In the genomic region with DNA sequence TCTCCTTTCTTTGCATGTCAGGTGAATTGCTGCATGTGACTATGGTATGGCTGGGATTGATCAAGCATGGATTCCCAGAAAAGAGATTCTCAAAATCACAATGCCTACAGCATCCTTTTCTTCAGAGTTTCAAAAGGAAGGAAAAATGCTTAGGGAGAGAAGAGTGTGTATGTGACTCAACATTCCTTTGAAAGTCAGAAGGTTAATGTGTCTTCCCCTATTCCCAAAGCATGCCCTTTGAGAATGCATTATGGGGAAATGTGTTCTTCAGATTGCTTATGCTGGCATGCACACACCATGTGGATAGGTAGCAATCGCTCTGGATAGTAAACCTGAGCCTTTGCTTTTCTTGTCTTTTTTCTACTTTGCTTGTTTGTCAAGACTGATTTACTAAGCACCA, we compare ENCODE assay signal across 10 cellular contexts.
A peak's percentile ranks its signal among the peaks of the same experiment; 100 is the strongest.
DNase-seq lines count a peak whose midpoint lies in the region; ATAC-seq, FAIRE-seq and TF ChIP-seq lines count a peak whose summit lies in the region.
"Had no signal": no experiment of that assay in that cellular context is flagged by ENCODE, and none has a peak within 500 bp of the region (broad histone marks: within the 10 kb centered on the region; RNA-seq: fewer than 3 reads in every experiment).

No MANE protein-coding gene starts in this region.

- no peak for TF ChIP-seq POLR2A in endothelial cell of umbilical vein (IDR thresholded peaks at IDR 0.05; ENCODE audit: low read depth, low read length)
- TF ChIP-seq POLR2A in ovary (IDR thresholded peaks at IDR 0.05), result no peak

- peak; percentile 52 for DNase-seq in ELR (ENCODE audit: low read depth)
- peak; percentile 66 for DNase-seq in LHCN-M2 (ENCODE audit: low read depth)
- peak; percentile 40 for DNase-seq in endothelial cell of umbilical vein (ENCODE audit: low read depth, low spot score)
- no peak for DNase-seq in nephron progenitor cell
- no peak for DNase-seq in ovary
- no peak for DNase-seq in right cardiac atrium
- DNase-seq: activated T-cell treated with anti-CD3 and anti-CD28 coated beads, Interleukin-2, amount 50 U/mL, for 24 hours; NCI-H1694 treated with DMSO at 0.1 percent for 48 hours had no signal

- H3K27ac ChIP-seq in endothelial cell of umbilical vein (ENCODE audit: insufficient read depth, low read depth, low read length) (no peak overlapping the region), ovary (no peak overlapping the region), right cardiac atrium (ENCODE audit: low read length) (no peak overlapping the region)

- dilution Hi-C loops in endothelial cell of umbilical vein (cut with MboI; ENCODE audit: extremely low pct_ligation_motif_present, low sequenced_read_pairs), result no loop called here

- TF ChIP-seq CTCF in endothelial cell of umbilical vein (IDR thresholded peaks at IDR 0.05; ENCODE audit: extremely low read depth in 1 of 2, insufficient read depth in 1 of 2, low read depth in 1 of 2, low read length in 2 of 2), result no peak
- TF ChIP-seq CTCF in nephron progenitor cell (IDR thresholded peaks at IDR 0.05), result no peak
- TF ChIP-seq CTCF in ovary (IDR thresholded peaks at IDR 0.05), result no peak

- H3K79me2 ChIP-seq in endothelial cell of umbilical vein (ENCODE audit: control insufficient read depth, insufficient read depth, low read length), result no peaks in the 10 kb centered on the region

- H3K36me3 Mint-ChIP-seq in nephron progenitor cell (ENCODE audit: low read depth), result peaks cover 76% of the 10 kb centered on the region

- no TSS peak for BruUV-seq in endothelial cell of umbilical vein (replicated peaks; lab: Mats Ljungman, UMichigan)

- H3K36me3 ChIP-seq in endothelial cell of umbilical vein (ENCODE audit: control insufficient read depth in 2 of 2, extremely low read depth in 1 of 2, insufficient read depth in 2 of 2, low read length in 2 of 2), result no peaks in the 10 kb centered on the region
- H3K36me3 ChIP-seq in ovary, result no peaks in the 10 kb centered on the region

- H3K4me1 ChIP-seq in endothelial cell of umbilical vein (ENCODE audit: control insufficient read depth, extremely low read depth, insufficient read depth, low read length) (peaks cover 13% of the 10 kb centered on the region), ovary (ENCODE audit: insufficient read depth) (no peaks in the 10 kb centered on the region), right cardiac atrium (ENCODE audit: control insufficient read depth, insufficient read depth, low read length) (no peaks in the 10 kb centered on the region)

- no peak for TF ChIP-seq EP300 in ovary (IDR thresholded peaks at IDR 0.05)

- peaks cover 6% of the 10 kb centered on the region for H3K4me1 Mint-ChIP-seq in nephron progenitor cell

- no peaks in the 10 kb centered on the region for H3K9me3 Mint-ChIP-seq in nephron progenitor cell
- H3K9me3 Mint-ChIP-seq: activated T-cell treated with anti-CD3 and anti-CD28 coated beads, Interleukin-2, amount 50 U/mL, for 24 hours had no signal

- 81 to 97% (median 94%) methylated on average over 1 of the region's 1 CpG for WGBS in ovary, 3 donors
- 90% methylated on average over 1 of the region's 1 CpG for WGBS in right cardiac atrium

- H4K20me1 ChIP-seq in endothelial cell of umbilical vein (replicated peaks; ENCODE audit: control insufficient read depth, extremely low read depth, insufficient read depth, low read length), result no peaks in the 10 kb centered on the region

- no peak overlapping the region for H2AFZ ChIP-seq in endothelial cell of umbilical vein (ENCODE audit: low read depth, low read length)

- H3K9ac ChIP-seq in endothelial cell of umbilical vein (replicated peaks; ENCODE audit: extremely low read depth, insufficient read depth, low read length), result no peak overlapping the region

- no peak for ATAC-seq in HG03439 (IDR thresholded peaks at IDR 0.05; ENCODE audit: unreplicated experiment)
- ATAC-seq in GM18907 (IDR thresholded peaks at IDR 0.05; ENCODE audit: unreplicated experiment), result no peak
- no peak for ATAC-seq in right cardiac atrium

- CTCF ChIA-PET in endothelial cell of umbilical vein (lab: Charles Lee), result interaction anchor here (0.6 to 2.3 kb wide), 8 partner anchors 10 to 157 kb away, joined by 3 to 9 read pairs (median 5); no protein-coding TSS in a partner anchor

- no peak overlapping the region for H3K4me3 Mint-ChIP-seq in nephron progenitor cell
- H3K4me3 Mint-ChIP-seq: activated T-cell treated with anti-CD3 and anti-CD28 coated beads, Interleukin-2, amount 50 U/mL, for 24 hours had no signal

- POLR2A ChIA-PET in endothelial cell of umbilical vein (lab: Charles Lee), result no interaction called here

- peak overlapping the region; percentile 25 for H3K27ac Mint-ChIP-seq in nephron progenitor cell
- H3K27ac Mint-ChIP-seq: activated T-cell treated with anti-CD3 and anti-CD28 coated beads, Interleukin-2, amount 50 U/mL, for 24 hours had no signal

- intact Hi-C loops in endothelial cell of umbilical vein (cut with micrococcal nuclease), result no loop called here
- intact Hi-C loops in ovary (cut with DNase I), result no loop called here
- intact Hi-C loops in right cardiac atrium (cut with DNase I), result no loop called here

- no peak for FAIRE-seq in endothelial cell of umbilical vein (lab: Jason Lieb, UNC)

- H3K9me3 ChIP-seq in endothelial cell of umbilical vein (replicated peaks; ENCODE audit: control insufficient read depth, insufficient read depth, low read length), result no peaks in the 10 kb centered on the region
- no peaks in the 10 kb centered on the region for H3K9me3 ChIP-seq in ovary
- H3K9me3 ChIP-seq in right cardiac atrium (ENCODE audit: control insufficient read depth, low read length), result no peaks in the 10 kb centered on the region

- no peak overlapping the region for H3K4me3 ChIP-seq in endothelial cell of umbilical vein (replicated peaks in 1 of 3; ENCODE audit: insufficient read depth in 1 of 3, low read depth in 1 of 3, low read length in 3 of 3)
- H3K4me3 ChIP-seq in ovary, result no peak overlapping the region
- H3K4me3 ChIP-seq in right cardiac atrium (ENCODE audit: low read length), result no peak overlapping the region

- H3K9me1 ChIP-seq in endothelial cell of umbilical vein (replicated peaks; ENCODE audit: control insufficient read depth, extremely low read depth, insufficient read depth, low read length), result no peaks in the 10 kb centered on the region

- H3K27me3 ChIP-seq in endothelial cell of umbilical vein (ENCODE audit: control insufficient read depth in 2 of 2, insufficient read depth in 2 of 2, low read length in 2 of 2) (no peaks in the 10 kb centered on the region), ovary (no peaks in the 10 kb centered on the region), right cardiac atrium (ENCODE audit: control insufficient read depth, insufficient read depth) (no peaks in the 10 kb centered on the region)

- H3K27me3 Mint-ChIP-seq in nephron progenitor cell (ENCODE audit: low read depth, poor library complexity), result no peaks in the 10 kb centered on the region
- H3K27me3 Mint-ChIP-seq: activated T-cell treated with anti-CD3 and anti-CD28 coated beads, Interleukin-2, amount 50 U/mL, for 24 hours had no signal

- H3K4me2 ChIP-seq in endothelial cell of umbilical vein (ENCODE audit: insufficient read depth, low read length), result peak overlapping the region; percentile 37

TF ChIP-seq in endothelial cell of umbilical vein, 7 proteins besides CTCF, POLR2A, EP300 and RAD21:
- TF ChIP-seq FOS (IDR thresholded peaks at IDR 0.05; ENCODE audit: borderline replicate concordance, insufficient read depth, low read length), result no peak
- no peak for TF ChIP-seq MAX (IDR thresholded peaks at IDR 0.05; ENCODE audit: insufficient read depth, insufficient read length)
- TF ChIP-seq EZH2 (IDR thresholded peaks at IDR 0.05; ENCODE audit: borderline replicate concordance, low read depth, low read length, severe bottlenecking), result no peak
- no peak for TF ChIP-seq POLR2AphosphoS5 (IDR thresholded peaks at IDR 0.05; ENCODE audit: insufficient read depth, low read depth, low read length)
- no peak for TF ChIP-seq JUN (IDR thresholded peaks at IDR 0.05; ENCODE audit: borderline replicate concordance, insufficient read depth, insufficient read length, low read depth)
- no peak for TF ChIP-seq MYC (IDR thresholded peaks at IDR 0.05; ENCODE audit: low read depth, low read length)
- no peak for TF ChIP-seq GATA2 (IDR thresholded peaks at IDR 0.05; ENCODE audit: insufficient read depth, insufficient read length, low read depth, low read length)
TF ChIP-seq in endothelial cell of umbilical vein: peak in this region for 0.

Comparison
In these comparisons a context has a peak if more than half of its experiments do, and no peak if none do; other contexts are left out.
1. DNase-seq: peak in ELR (single experiment), LHCN-M2 (single experiment) and endothelial cell of umbilical vein (single experiment); none in nephron progenitor cell (single experiment), ovary (0 of 5) and right cardiac atrium (0 of 3).